ENCODE assay signal across 15 cellular contexts in genomic region chr14:57408037-57408436, GRCh38. TPM values are rescaled to one million over a fixed set of nuclear protein-coding genes. Genes with fewer than 3 reads are reported as not detected.
DNase-seq lines count a peak whose midpoint lies in the region; ATAC-seq and TF ChIP-seq lines count a peak whose summit lies in the region.
"Had no signal": no experiment of that assay in that cellular context is flagged by ENCODE, and none has a peak within 500 bp of the region (broad histone marks: within the 10 kb centered on the region; RNA-seq: fewer than 3 reads in every experiment).

No MANE protein-coding gene starts in this region.

- TF ChIP-seq CTCF in CD8-positive, alpha-beta T cell (IDR thresholded peaks at IDR 0.05): no peak
- no peak for TF ChIP-seq CTCF in HFFc6 (IDR thresholded peaks at IDR 0.05)
- TF ChIP-seq CTCF in left lung (IDR thresholded peaks at IDR 0.05): no peak
- no peak for TF ChIP-seq CTCF in tibial artery (IDR thresholded peaks at IDR 0.05)

- H3K9me3 ChIP-seq in CD8-positive, alpha-beta T cell (ENCODE audit: low read length): no peaks in the 10 kb centered on the region
- H3K9me3 ChIP-seq in left lung: no peaks in the 10 kb centered on the region
- no peaks in the 10 kb centered on the region for H3K9me3 ChIP-seq in tibial artery
- H3K9me3 ChIP-seq: BE2C, Caco-2 had no signal

- peaks cover 36% of the 10 kb centered on the region for H3K4me1 Mint-ChIP-seq in CD8-positive, alpha-beta T cell (ENCODE audit: low read depth)
- H3K4me1 Mint-ChIP-seq in HFFc6 (ENCODE audit: low read depth): peaks cover 6% of the 10 kb centered on the region
- H3K4me1 Mint-ChIP-seq in stimulated activated naive B cell treated with anti-CD40 and anti-IgM and Interleukin-4, amounts not matched to agents 10 μg/mL and 1 μg/mL and 100 μg/mL, for 72 hours: peaks cover 9% of the 10 kb centered on the region in 2 donors
- H3K4me1 Mint-ChIP-seq: H9 had no signal

- no peak overlapping the region for H3K4me3 ChIP-seq in CD8-positive, alpha-beta T cell (ENCODE audit: low read depth, low read length)
- H3K4me3 ChIP-seq in left lung (no peak overlapping the region), tibial artery (no peak overlapping the region)

- H3K27ac ChIP-seq in CD8-positive, alpha-beta T cell (ENCODE audit: low read depth, low read length): no peak overlapping the region
- H3K27ac ChIP-seq in left lung (no peak overlapping the region), tibial artery (no peak overlapping the region)
- H3K27ac ChIP-seq: HL-60 had no signal

- no peaks in the 10 kb centered on the region for H3K27me3 Mint-ChIP-seq in CD8-positive, alpha-beta T cell (ENCODE audit: low read depth)
- no peaks in the 10 kb centered on the region for H3K27me3 Mint-ChIP-seq in HFFc6 (ENCODE audit: insufficient read depth)
- H3K27me3 Mint-ChIP-seq in stimulated activated naive B cell treated with anti-CD40 and anti-IgM and Interleukin-4, amounts not matched to agents 10 μg/mL and 1 μg/mL and 100 μg/mL, for 72 hours: no peaks in the 10 kb centered on the region
- H3K27me3 Mint-ChIP-seq: CD4-positive, CD25-positive, alpha-beta regulatory T cell had no signal

- H3K36me3 Mint-ChIP-seq in CD8-positive, alpha-beta T cell: peaks cover 59% of the 10 kb centered on the region
- peaks cover 11% of the 10 kb centered on the region; the same call in 1 of the 2 replicates for H3K36me3 Mint-ChIP-seq in HFFc6 (ENCODE audit: low read depth)
- H3K36me3 Mint-ChIP-seq in stimulated activated naive B cell treated with anti-CD40 and anti-IgM and Interleukin-4, amounts not matched to agents 10 μg/mL and 1 μg/mL and 100 μg/mL, for 72 hours: peaks cover 23 to 46% of the 10 kb centered on the region in 2 donors

- peak overlapping the region; percentile 7 for H3K27ac Mint-ChIP-seq in CD8-positive, alpha-beta T cell
- H3K27ac Mint-ChIP-seq in HFFc6: peak overlapping the region; percentile 7; the same call in 1 of the 2 replicates
- peak overlapping the region; percentile 33 for H3K27ac Mint-ChIP-seq in stimulated activated naive B cell treated with anti-CD40 and anti-IgM and Interleukin-4, amounts not matched to agents 10 μg/mL and 1 μg/mL and 100 μg/mL, for 72 hours

- no peak for ATAC-seq in CD8-positive, alpha-beta T cell
- peak; percentile 61 for ATAC-seq in left lung
- no peak for ATAC-seq in stimulated activated naive B cell treated with anti-CD40 and anti-IgM and Interleukin-4, amounts not matched to agents 10 μg/mL and 1 μg/mL and 100 μg/mL, for 72 hours (replicated peaks)

- H3K9me3 Mint-ChIP-seq in CD8-positive, alpha-beta T cell: no peaks in the 10 kb centered on the region
- H3K9me3 Mint-ChIP-seq in HFFc6: no peaks in the 10 kb centered on the region
- no peaks in the 10 kb centered on the region for H3K9me3 Mint-ChIP-seq in stimulated activated naive B cell treated with anti-CD40 and anti-IgM and Interleukin-4, amounts not matched to agents 10 μg/mL and 1 μg/mL and 100 μg/mL, for 72 hours
- H3K9me3 Mint-ChIP-seq: CD4-positive, CD25-positive, alpha-beta regulatory T cell; H9 had no signal

- DNase-seq in CD8-positive, alpha-beta T cell: no peak
- DNase-seq in HFFc6 (no peak), left lung (no peak), NAMALWA (ENCODE audit: low spot score) (no peak), tibial artery (no peak), head of caudate nucleus (no peak)
- DNase-seq in stimulated activated naive B cell treated with anti-CD40 and anti-IgM and Interleukin-4, amounts not matched to agents 10 μg/mL and 1 μg/mL and 100 μg/mL, for 72 hours: no peak
- DNase-seq: ACHN; BE2C; C1 segment of cervical spinal cord; Caco-2; CD4-positive, CD25-positive, alpha-beta regulatory T cell; H9; IMR-90 had no signal

- CTCF ChIA-PET in CD8-positive, alpha-beta T cell (lab: Charles Lee): no interaction called here

- H3K4me1 ChIP-seq in CD8-positive, alpha-beta T cell (ENCODE audit: insufficient read depth, low read length): no peaks in the 10 kb centered on the region
- H3K4me1 ChIP-seq in left lung (peaks cover 0 to 6% of the 10 kb centered on the region in 2 donors), tibial artery (no peaks in the 10 kb centered on the region)
- H3K4me1 ChIP-seq: Caco-2 had no signal

- no peaks in the 10 kb centered on the region for H3K27me3 ChIP-seq in CD8-positive, alpha-beta T cell (ENCODE audit: insufficient read depth, low read length)
- H3K27me3 ChIP-seq in left lung: no peaks in the 10 kb centered on the region
- H3K27me3 ChIP-seq in tibial artery: no peaks in the 10 kb centered on the region
- H3K27me3 ChIP-seq: BE2C had no signal

- peaks cover 6% of the 10 kb centered on the region for H3K36me3 ChIP-seq in CD8-positive, alpha-beta T cell (ENCODE audit: insufficient read depth, low read length)
- H3K36me3 ChIP-seq in left lung (peaks cover 0 to 30% of the 10 kb centered on the region in 2 donors), tibial artery (peaks cover 22 to 30% (median 27%) of the 10 kb centered on the region in 3 donors)

- intact Hi-C loops in CD8-positive, alpha-beta T cell (cut with DNase I, micrococcal nuclease): no loop called here
- intact Hi-C loops in left lung (cut with DNase I): no loop called here
- intact Hi-C loops in tibial artery (cut with DNase I; ENCODE audit: low total_unique reads): no loop called here
- intact Hi-C loops in head of caudate nucleus (cut with DNase I): no loop called here

- POLR2A ChIA-PET in CD8-positive, alpha-beta T cell (lab: Charles Lee): no interaction called here

- no peak overlapping the region for H3K4me3 Mint-ChIP-seq in CD8-positive, alpha-beta T cell
- H3K4me3 Mint-ChIP-seq in HFFc6: no peak overlapping the region
- H3K4me3 Mint-ChIP-seq in stimulated activated naive B cell treated with anti-CD40 and anti-IgM and Interleukin-4, amounts not matched to agents 10 μg/mL and 1 μg/mL and 100 μg/mL, for 72 hours: no peak overlapping the region
- H3K4me3 Mint-ChIP-seq: H9 had no signal

RNA-seq across cellular contexts. Expression of gene NAA30, which starts 17.7 kb away (rescaled TPM):
- total RNA-seq in CD8-positive, alpha-beta T cell: 10 to 100 TPM; 26.4 to 31.2 TPM
- total RNA-seq in HFFc6 (2021; fragmentation: NEBNext Ultra II Directional; extraction: Animal tissue kit (Norgen Biotek cat#: 25700)): 10 to 100 TPM; 20.0 to 22.7 (median 20.7) TPM
- 10 to 100 TPM; 12.3 to 14.4 TPM for total RNA-seq in left lung
